Comparison of ENCODE assay signal across 8 cellular contexts in genomic region chr11:22192642-22193347, GRCh38. TPM values are rescaled to one million over a fixed set of nuclear protein-coding genes. Genes with fewer than 3 reads are reported as not detected.
DNase-seq lines count a peak whose midpoint lies in the region; ATAC-seq, FAIRE-seq and TF ChIP-seq lines count a peak whose summit lies in the region.

A gene with protein sequence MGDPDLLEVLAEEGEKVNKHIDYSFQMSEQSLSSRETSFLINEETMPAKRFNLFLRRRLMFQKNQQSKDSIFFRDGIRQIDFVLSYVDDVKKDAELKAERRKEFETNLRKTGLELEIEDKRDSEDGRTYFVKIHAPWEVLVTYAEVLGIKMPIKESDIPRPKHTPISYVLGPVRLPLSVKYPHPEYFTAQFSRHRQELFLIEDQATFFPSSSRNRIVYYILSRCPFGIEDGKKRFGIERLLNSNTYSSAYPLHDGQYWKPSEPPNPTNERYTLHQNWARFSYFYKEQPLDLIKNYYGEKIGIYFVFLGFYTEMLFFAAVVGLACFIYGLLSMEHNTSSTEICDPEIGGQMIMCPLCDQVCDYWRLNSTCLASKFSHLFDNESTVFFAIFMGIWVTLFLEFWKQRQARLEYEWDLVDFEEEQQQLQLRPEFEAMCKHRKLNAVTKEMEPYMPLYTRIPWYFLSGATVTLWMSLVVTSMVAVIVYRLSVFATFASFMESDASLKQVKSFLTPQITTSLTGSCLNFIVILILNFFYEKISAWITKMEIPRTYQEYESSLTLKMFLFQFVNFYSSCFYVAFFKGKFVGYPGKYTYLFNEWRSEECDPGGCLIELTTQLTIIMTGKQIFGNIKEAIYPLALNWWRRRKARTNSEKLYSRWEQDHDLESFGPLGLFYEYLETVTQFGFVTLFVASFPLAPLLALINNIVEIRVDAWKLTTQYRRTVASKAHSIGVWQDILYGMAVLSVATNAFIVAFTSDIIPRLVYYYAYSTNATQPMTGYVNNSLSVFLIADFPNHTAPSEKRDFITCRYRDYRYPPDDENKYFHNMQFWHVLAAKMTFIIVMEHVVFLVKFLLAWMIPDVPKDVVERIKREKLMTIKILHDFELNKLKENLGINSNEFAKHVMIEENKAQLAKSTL (plus strand): TSS chr11:22193085. CDS start chr11:22193493, 408 bp downstream.

- H3K56ac ChIP-seq in H1 (replicated peaks; ENCODE audit: insufficient read length, low read depth, low read length): peak within 1 kb of the TSS; percentile 19

- peak within 1 kb of the TSS; percentile 57 for H4K5ac ChIP-seq in H1 (ENCODE audit: insufficient read length, low read depth, low read length)

- TF ChIP-seq EP300 in H1 (IDR thresholded peaks at IDR 0.05; ENCODE audit: borderline replicate concordance in 1 of 2, low read depth in 2 of 2, low read length in 2 of 2): peak in 1 of 2 experiments; percentile 65; a peak in 1 of 3 replicates

- peak within 1 kb of the TSS; percentile 81 to 93 for H3K4me2 ChIP-seq in H1 (ENCODE audit: insufficient read depth in 1 of 2, low read depth in 2 of 2, low read length in 2 of 2)

- 1% methylated on average over 30 of the region's 56 CpGs; no CpG with 5 or more reads in 1 of the 2 experiments for WGBS in H1 (ENCODE audit: extremely low coverage in 1 of 2, insufficient coverage in 1 of 2, insufficient read length in 1 of 2, insufficient replicate concordance in 2 of 2, low coverage in 1 of 2, low lambda C conversion rate in 2 of 2, missing lambda C conversion rate in 1 of 2), 2 experiments

- no peak for TF ChIP-seq RAD21 in H1 (IDR thresholded peaks at IDR 0.05 in 1 of 2, conservative IDR thresholded peaks at IDR 0.05 in 1 of 2; ENCODE audit: low read depth in 2 of 2, low read length in 2 of 2)

- peak within 1 kb of the TSS; percentile 44 for H4K91ac ChIP-seq in H1 (replicated peaks; ENCODE audit: insufficient read length, low read length)

- CTCF ChIA-PET in AG04449 (lab: Yijun Ruan, JAX) (no interaction called here), H1 (lab: Charles Lee; ENCODE audit: partially characterized antibody) (interaction anchor here (0.6 to 1.6 kb wide), 4 partner anchors 17 to 608 kb away, joined by 3 to 7 read pairs (median 3); no protein-coding TSS in a partner anchor)

- DNase-seq in AG04449 (ENCODE audit: low read depth, low spot score) (no peak), H1 (ENCODE audit: low read depth in 1 of 2, low spot score in 2 of 2) (peak; percentile 36 to 87), lung microvascular endothelial cell (ENCODE audit: low read depth in 2 of 2) (peak; percentile 2 to 7), substantia nigra (lab: John Stamatoyannopoulos, UW) (peak in 37 of 49 donors; percentile 7 to 70 (median 36))
- DNase-seq in activated CD4-positive, alpha-beta T cell treated with anti-CD3 and anti-CD28 coated beads for 1 hour: no peak

- TF ChIP-seq POLR2A in H1 (IDR thresholded peaks at IDR 0.05; ENCODE audit: control extremely low read depth in 1 of 2, low read depth in 2 of 2, low read length in 2 of 2): no peak

- no peak for TF ChIP-seq CTCF in AG04449 (IDR thresholded peaks at IDR 0.05; ENCODE audit: insufficient read depth, low read length, missing control alignments)
- TF ChIP-seq CTCF in H1 (IDR thresholded peaks at IDR 0.05; ENCODE audit: control extremely low read depth in 1 of 3, insufficient read depth in 1 of 3, low read depth in 1 of 3, low read length in 3 of 3): no peak

- no peak within 1 kb of the TSS for H3K14ac ChIP-seq in H1 (ENCODE audit: insufficient read length)

- H2AFZ ChIP-seq in H1 (ENCODE audit: low read length): peak within 1 kb of the TSS; percentile 89

- H2BK5ac ChIP-seq in H1 (ENCODE audit: low read depth, low read length): peak within 1 kb of the TSS; percentile 62; the same call in 1 of the 2 replicates

- peak within 1 kb of the TSS in 3 of 4 experiments; percentile 58 to 70 (median 65); a peak in 5 of 7 replicates for H3K9ac ChIP-seq in H1 (replicated peaks in 1 of 4; ENCODE audit: extremely low read depth in 1 of 4, low read depth in 3 of 4, low read length in 3 of 4)

- H2BK20ac ChIP-seq in H1 (ENCODE audit: low read length): peak within 1 kb of the TSS; percentile 34; the same call in 1 of the 2 replicates

- H3K79me2 ChIP-seq in H1 (ENCODE audit: control insufficient read depth in 1 of 2, insufficient read depth in 2 of 2, low read length in 2 of 2): peaks cover 0 to 29% of the 10 kb centered on the region in 2 experiments; a peak in 2 of 4 replicates

- POLR2A ChIA-PET in AG04449 (lab: Yijun Ruan, JAX): no interaction called here
- POLR2A ChIA-PET in H1 (lab: Charles Lee; ENCODE audit: partially characterized antibody): interaction anchor here (0.6 to 1.2 kb wide), 3 partner anchors 10 to 126 kb away, joined by 3 read pairs; no protein-coding TSS in a partner anchor

- H4K20me1 ChIP-seq in H1 (replicated peaks in 1 of 2; ENCODE audit: control insufficient read depth in 1 of 2, insufficient read depth in 2 of 2, low read length in 2 of 2): peaks cover under 1 to 3% of the 10 kb centered on the region in 2 experiments

- H3K36me3 ChIP-seq in H1 (ENCODE audit: control insufficient read depth in 2 of 4, insufficient read depth in 4 of 4, low read length in 3 of 4): no peaks in the 10 kb centered on the region; a peak in 1 of 8 replicates

- peaks cover 0 to 5% (median 2%) of the 10 kb centered on the region in 4 experiments; a peak in 2 of 7 replicates for H3K4me1 ChIP-seq in H1 (replicated peaks in 1 of 4; ENCODE audit: control insufficient read depth in 3 of 4, insufficient read depth in 4 of 4, low read length in 3 of 4)

- H3K27ac ChIP-seq in H1 (ENCODE audit: low read depth, low read length) (no peak within 1 kb of the TSS), substantia nigra (ENCODE audit: low read depth, low read length, poor library complexity, severe bottlenecking) (peak within 1 kb of the TSS; percentile 12)

- H3K18ac ChIP-seq in H1 (ENCODE audit: extremely low read depth, low read length): peak within 1 kb of the TSS; percentile 88; the same call in 1 of the 2 replicates

- H3K23ac ChIP-seq in H1 (ENCODE audit: insufficient read length): no peak within 1 kb of the TSS

- peak within 1 kb of the TSS; percentile 53 for H3K4ac ChIP-seq in H1 (replicated peaks; ENCODE audit: insufficient read length, low read depth, low read length)

- H2AK5ac ChIP-seq in H1 (ENCODE audit: low read depth, low read length): no peak within 1 kb of the TSS

- H3K9me3 ChIP-seq in H1 (ENCODE audit: insufficient read depth in 2 of 2, low read depth in 1 of 2, low read length in 1 of 2): no peaks in the 10 kb centered on the region

- peak; percentile 42 for ATAC-seq in GM18517 (IDR thresholded peaks at IDR 0.05; ENCODE audit: unreplicated experiment)
- peak; percentile 46 for ATAC-seq in HG03135 (IDR thresholded peaks at IDR 0.05; ENCODE audit: unreplicated experiment)

- peaks cover 1% of the 10 kb centered on the region; the same call in 1 of the 2 replicates for H3K79me1 ChIP-seq in H1 (ENCODE audit: low read depth, low read length)

- 0 out of 2 replicates have a peak within 1 kb of the TSS, but pooled peaks have one; percentile 25 for H2BK15ac ChIP-seq in H1 (ENCODE audit: low read length)

- H3K4me3 ChIP-seq in AG04449 (ENCODE audit: low read depth, low read length) (peak within 1 kb of the TSS; percentile 3; the same call in 1 of the 2 replicates), H1 (ENCODE audit: extremely low read depth in 1 of 4, insufficient read depth in 2 of 4, low read depth in 3 of 4, low read length in 4 of 4) (peak within 1 kb of the TSS; percentile 74 to 90 (median 77))

- H2BK12ac ChIP-seq in H1 (ENCODE audit: low read depth, low read length): peak within 1 kb of the TSS; percentile 77; the same call in 1 of the 2 replicates

- peak within 1 kb of the TSS; percentile 90 for H4K8ac ChIP-seq in H1 (ENCODE audit: extremely low read depth, insufficient read depth, low read length)

- FAIRE-seq in H1 (lab: Jason Lieb, UNC): no peak

- H2BK120ac ChIP-seq in H1 (replicated peaks; ENCODE audit: low read depth, low read length): no peak within 1 kb of the TSS

- H3K23me2 ChIP-seq in H1 (ENCODE audit: low read depth, low read length): peaks cover 9% of the 10 kb centered on the region

- H3K27me3 ChIP-seq in H1 (replicated peaks in 1 of 4; ENCODE audit: control insufficient read depth in 3 of 4, extremely low read depth in 1 of 4, insufficient read depth in 3 of 4, low read length in 3 of 4): no peaks in the 10 kb centered on the region

TF ChIP-seq in H1, 55 proteins besides CTCF, POLR2A, EP300 and RAD21 (continues in another document):
- TF ChIP-seq PHF8 (conservative IDR thresholded peaks at IDR 0.05; ENCODE audit: low read depth, low read length): peak; percentile 47; the same call in 1 of the 2 replicates

RNA-seq across cellular contexts. Expression of the gene that starts here (rescaled TPM):
- 0.69 TPM for polyA plus RNA-seq in PFSK-1 (2012; ENCODE audit: insufficient read length, low read depth)
- 4.6 and 5.0 TPM in 2 replicates for total RNA-seq in H1 (2021; fragmentation: NEBNext Ultra II Directional; extraction: Animal tissue kit (Norgen Biotek cat#: 25700))
- 2.5 and 2.6 TPM in 2 replicates for polyA plus RNA-seq in H1 (2011; rRNA removed)
- polyA plus RNA-seq in H1 (2011; cell fraction: cytosol; rRNA removed): 1.9 TPM
- 7.2 TPM for polyA plus RNA-seq in H1 (2011; cell fraction: nucleus; rRNA removed)
- 1.3 to 2.9 TPM (median 1.9 TPM) in 4 replicates for polyA plus RNA-seq in H1 (2012, experiment 1 of 2)
- polyA plus RNA-seq in H1 (2012, experiment 2 of 2): 0.41 TPM
- 4.8 TPM for polyA plus RNA-seq in H1 (2013, experiment 1 of 2)
- polyA plus RNA-seq in H1 (2013, experiment 2 of 2): 4.8 TPM
- polyA minus RNA-seq in H1 (2011; rRNA and poly(A)+ RNA removed): 13.1 and 24.5 TPM in 2 replicates
- 5.0 TPM for polyA minus RNA-seq in H1 (2011; cell fraction: cytosol; rRNA and poly(A)+ RNA removed)
- 14.9 TPM for polyA minus RNA-seq in H1 (2011; cell fraction: nucleus; rRNA and poly(A)+ RNA removed)
- under 0.01 and 0.22 TPM in 2 replicates for total RNA-seq in lung microvascular endothelial cell

Comparison
In these comparisons a context has a peak if more than half of its experiments do, and no peak if none do; other contexts are left out.
1. Peak in DNase-seq in lung microvascular endothelial cell; RNA of the gene not detected or under 1 TPM.
2. DNase-seq: peak in H1 (2 of 2) and substantia nigra (37 of 49); none in AG04449 (single experiment) and activated CD4-positive, alpha-beta T cell treated with anti-CD3 and anti-CD28 coated beads for 1 hour (single experiment).